In genomic region chr20:59222982-59223610, GRCh38 we compare ENCODE assay signal across 8 cellular contexts. TPM values are rescaled to one million over a fixed set of nuclear protein-coding genes. Genes with fewer than 3 reads are reported as not detected.
DNase-seq lines count a peak whose midpoint lies in the region; ATAC-seq and TF ChIP-seq lines count a peak whose summit lies in the region.

No MANE protein-coding gene starts in this region.

- CTCF ChIA-PET in Panc1 (lab: Charles Lee): interaction anchor here (0.6 to 1.8 kb wide), 4 partner anchors 136 to 1556 kb away, joined by 3 to 9 read pairs (median 4); no protein-coding TSS in a partner anchor

- H3K9me3 ChIP-seq in Panc1 (ENCODE audit: control insufficient read depth, insufficient read depth, low read depth, low read length): no peaks in the 10 kb centered on the region

- DNase-seq in GM12865 (ENCODE audit: low read depth) (no peak), Panc1 (ENCODE audit: low read depth, low spot score) (no peak), fibroblast of the aortic adventitia (ENCODE audit: low read depth) (no peak), progenitor cell of endocrine pancreas (ENCODE audit: low spot score, unreplicated experiment) (no peak), activated gamma-delta T cell (lab: John Stamatoyannopoulos, UW) (no peak), NCI-H1048 (lab: John Stamatoyannopoulos, UW) (no peak), COLO829 (ENCODE audit: low spot score) (no peak)

- BruUV-seq in Panc1 (replicated peaks; lab: Mats Ljungman, UMichigan): no TSS peak

- H3K4me3 ChIP-seq in GM12865 (ENCODE audit: low read depth, low read length) (no peak overlapping the region), Panc1 (ENCODE audit: low read depth in 2 of 2, low read length in 2 of 2) (peak overlapping the region in 1 of 2 experiments; percentile 17; a peak in 1 of 4 replicates), fibroblast of the aortic adventitia (ENCODE audit: low read depth, low read length) (peak overlapping the region; percentile 39)

- H3K4me1 Mint-ChIP-seq in progenitor cell of endocrine pancreas (ENCODE audit: low read depth): peaks cover 15% of the 10 kb centered on the region

- H3K27ac ChIP-seq in Panc1 (ENCODE audit: low read length): no peak overlapping the region

- H3K27me3 ChIP-seq in Panc1 (ENCODE audit: control insufficient read depth, insufficient read depth, low read length): peaks cover 55% of the 10 kb centered on the region

- POLR2A ChIA-PET in Panc1 (lab: Charles Lee): interaction anchor here (0.7 kb wide), 1 partner anchor 107 kb away, joined by 3 read pairs; no protein-coding TSS in a partner anchor

- no peaks in the 10 kb centered on the region for H3K36me3 ChIP-seq in Panc1 (ENCODE audit: control insufficient read depth, insufficient read depth, low read length)

- intact Hi-C loops in Panc1 (cut with micrococcal nuclease; ENCODE audit: unreplicated experiment): loop anchor here (2.0 to 10.0 kb wide), 3 partner anchors 136 to 356 kb away; no protein-coding TSS in a partner anchor

- in situ Hi-C loops in Panc1 (cut with HindIII; ENCODE audit: low pct_unique_long_range_greater_than_20kb, low sequenced_read_pairs): no loop called here

- peaks cover 69% of the 10 kb centered on the region for H3K27me3 Mint-ChIP-seq in progenitor cell of endocrine pancreas

- peak overlapping the region; percentile 67 for H3K4me3 Mint-ChIP-seq in progenitor cell of endocrine pancreas (ENCODE audit: low read depth)

- TF ChIP-seq CTCF in GM12865 (IDR thresholded peaks at IDR 0.05; ENCODE audit: insufficient read depth, low read depth, low read length, missing control alignments) (peak; percentile 0), Panc1 (IDR thresholded peaks at IDR 0.05) (no peak), fibroblast of the aortic adventitia (IDR thresholded peaks at IDR 0.05; ENCODE audit: insufficient read depth, low read length) (peak; percentile 4), progenitor cell of endocrine pancreas (IDR thresholded peaks at IDR 0.05; ENCODE audit: unreplicated experiment) (no peak)

- ATAC-seq in Panc1 (peak; percentile 49), HG03095 (IDR thresholded peaks at IDR 0.05; ENCODE audit: unreplicated experiment) (no peak)

- no peaks in the 10 kb centered on the region for H3K9me3 Mint-ChIP-seq in progenitor cell of endocrine pancreas (ENCODE audit: low read depth)

- no peaks in the 10 kb centered on the region for H3K36me3 Mint-ChIP-seq in progenitor cell of endocrine pancreas (ENCODE audit: insufficient read depth)

- H3K27ac Mint-ChIP-seq in progenitor cell of endocrine pancreas: peak overlapping the region; percentile 85

- peaks cover 4% of the 10 kb centered on the region for H3K4me1 ChIP-seq in Panc1 (ENCODE audit: control insufficient read depth, insufficient read depth, low read length)

RNA-seq across cellular contexts. Expression of gene ZNF831, which starts 59.5 kb away (rescaled TPM):
- total RNA-seq in Panc1 (2021; ENCODE audit: unreplicated experiment): 0.03 TPM
- not detected for polyA plus RNA-seq in Panc1 (2012; ENCODE audit: insufficient read length)
- total RNA-seq in fibroblast of the aortic adventitia (ENCODE audit: low replicate concordance): 0.98 TPM in 1 of 2 replicates, not detected in the other
- not detected in 2 replicates for total RNA-seq in progenitor cell of endocrine pancreas

Comparison
In these comparisons a context has a peak if more than half of its experiments do, and no peak if none do; other contexts are left out.
1. CTCF ChIP-seq: peak in GM12865 (single experiment) and fibroblast of the aortic adventitia (single experiment); none in Panc1 (single experiment) and progenitor cell of endocrine pancreas (single experiment).